In genomic region chr3:146326875-146327543, GRCh38 we compare ENCODE assay signal across 8 cellular contexts.
DNase-seq lines count a peak whose midpoint lies in the region; ATAC-seq, FAIRE-seq and TF ChIP-seq lines count a peak whose summit lies in the region.

No MANE protein-coding gene starts in this region.

- H3K9ac ChIP-seq in K562 (ENCODE audit: insufficient read depth in 1 of 2, low read depth in 2 of 2, low read length in 2 of 2): no peak overlapping the region

- H3K9me3 ChIP-seq in K562 (replicated peaks; ENCODE audit: control insufficient read depth, insufficient read depth, low read depth, low read length): no peaks in the 10 kb centered on the region
- no peaks in the 10 kb centered on the region for H3K9me3 ChIP-seq in CD8-positive, alpha-beta memory T cell (ENCODE audit: low read length)

- TF ChIP-seq RAD21 in K562 (CRISPR knock-in tag; conservative IDR thresholded peaks at IDR 0.05 in 1 of 2, IDR thresholded peaks at IDR 0.05 in 1 of 2): peak; percentile 59 to 69

- peak; percentile 8 for DNase-seq in DMS114 treated with DMSO at 0.1 percent for 48 hours (lab: John Stamatoyannopoulos, UW; ENCODE audit: unreplicated experiment)
- DNase-seq in NAMALWA (ENCODE audit: low spot score): peak; percentile 33
- DNase-seq in K562 (ENCODE audit: extremely low read depth in 1 of 4, low spot score in 3 of 4): peak in 1 of 4 experiments; percentile 8
- DNase-seq in kidney glomerular epithelial cell (lab: John Stamatoyannopoulos, UW): peak; percentile 17
- no peak for DNase-seq in activated naive CD4-positive, alpha-beta T cell treated with anti-CD3 and anti-CD28 coated beads, Interleukin-2, amount 10 ng/mL, durations not matched to agents 7 days and 5 days
- no peak for DNase-seq in activated CD4-positive, alpha-beta T cell treated with anti-CD3 and anti-CD28 coated beads for 4 hours
- DNase-seq in SHP77 treated with DMSO at 0.1 percent for 48 hours (lab: John Stamatoyannopoulos, UW): no peak
- DNase-seq in CD8-positive, alpha-beta memory T cell: no peak

- TF ChIP-seq CTCF in K562 (IDR thresholded peaks at IDR 0.05 in 2 of 3, conservative IDR thresholded peaks at IDR 0.05 in 1 of 3; ENCODE audit: insufficient read depth in 2 of 3, low read depth in 1 of 3, low read length in 3 of 3): peak; percentile 19 to 47 (median 24); a peak in 3 of 6 replicates

- 0% methylated on average over 4 of the region's 4 CpGs for WGBS in K562 (ENCODE audit: insufficient coverage, low coverage, missing lambda C conversion rate)

- H2AFZ ChIP-seq in K562 (ENCODE audit: low read depth, low read length): no peak overlapping the region

- no peak for TF ChIP-seq EP300 in K562 (IDR thresholded peaks at IDR 0.05; ENCODE audit: low read length)

- POLR2A ChIA-PET in K562 (lab: Yijun Ruan, JAX): interaction anchor here (0.8 kb wide), 1 partner anchor 137 kb away, joined by 5 read pairs; no protein-coding TSS in a partner anchor
- POLR2A ChIA-PET in CD8-positive, alpha-beta memory T cell (lab: Charles Lee): no interaction called here

- peaks cover 3% of the 10 kb centered on the region for H3K27me3 Mint-ChIP-seq in activated naive CD4-positive, alpha-beta T cell treated with anti-CD3 and anti-CD28 coated beads, Interleukin-2, amount 10 ng/mL, durations not matched to agents 7 days and 5 days
- peaks cover 0 to 4% of the 10 kb centered on the region in 2 donors for H3K27me3 Mint-ChIP-seq in CD8-positive, alpha-beta memory T cell

- H3K36me3 Mint-ChIP-seq in activated naive CD4-positive, alpha-beta T cell treated with anti-CD3 and anti-CD28 coated beads, Interleukin-2, amount 10 ng/mL, durations not matched to agents 7 days and 5 days: no peaks in the 10 kb centered on the region
- no peaks in the 10 kb centered on the region for H3K36me3 Mint-ChIP-seq in CD8-positive, alpha-beta memory T cell

- no peaks in the 10 kb centered on the region for H4K20me1 ChIP-seq in K562 (replicated peaks; ENCODE audit: control insufficient read depth, insufficient read depth, low read length)

- H3K79me2 ChIP-seq in K562 (ENCODE audit: control insufficient read depth, insufficient read depth, low read length): no peaks in the 10 kb centered on the region

- CTCF ChIA-PET in K562 (lab: Yijun Ruan, JAX; ENCODE audit: low intra/inter-chr PET ratio): interaction anchor here (0.6 to 2.6 kb wide), 5 partner anchors 105 to 1312 kb away, joined by 3 to 12 read pairs (median 3); no protein-coding TSS in a partner anchor
- CTCF ChIA-PET in activated naive CD4-positive, alpha-beta T cell treated with anti-CD3 and anti-CD28 coated beads, Interleukin-2, amount 10 ng/mL, durations not matched to agents 7 days and 5 days (lab: Charles Lee): interaction anchor here (0.8 to 1.9 kb wide), 7 partner anchors 103 to 262 kb away, joined by 3 to 8 read pairs (median 3); no protein-coding TSS in a partner anchor
- CTCF ChIA-PET in CD8-positive, alpha-beta memory T cell (lab: Charles Lee): no interaction called here

- no peak overlapping the region for H3K27ac ChIP-seq in K562 (ENCODE audit: extremely low read depth, low read depth, low read length)
- no peak overlapping the region for H3K27ac ChIP-seq in CD8-positive, alpha-beta memory T cell (ENCODE audit: low read depth, low read length)

- no peaks in the 10 kb centered on the region for H3K4me1 ChIP-seq in K562 (replicated peaks in 1 of 2; ENCODE audit: control insufficient read depth in 2 of 2, insufficient read depth in 2 of 2, low read length in 2 of 2)
- H3K4me1 ChIP-seq in CD8-positive, alpha-beta memory T cell (ENCODE audit: insufficient read depth, low read length): no peaks in the 10 kb centered on the region

- no peak overlapping the region for H3K4me2 ChIP-seq in K562 (ENCODE audit: insufficient read depth, low read length)

- no peak overlapping the region for H3K4me3 Mint-ChIP-seq in activated naive CD4-positive, alpha-beta T cell treated with anti-CD3 and anti-CD28 coated beads, Interleukin-2, amount 10 ng/mL, durations not matched to agents 7 days and 5 days
- no peak overlapping the region for H3K4me3 Mint-ChIP-seq in CD8-positive, alpha-beta memory T cell

- in situ Hi-C loops in K562 (cut with MboI): loop anchor here (25.0 kb wide), 1 partner anchor 260 kb away; no protein-coding TSS in a partner anchor

- peak; percentile 70; the same call in 2 of the 3 replicates for ATAC-seq in K562

- no peaks in the 10 kb centered on the region for H3K4me1 Mint-ChIP-seq in activated naive CD4-positive, alpha-beta T cell treated with anti-CD3 and anti-CD28 coated beads, Interleukin-2, amount 10 ng/mL, durations not matched to agents 7 days and 5 days
- H3K4me1 Mint-ChIP-seq in CD8-positive, alpha-beta memory T cell: no peaks in the 10 kb centered on the region

- intact Hi-C loops in K562 (cut with micrococcal nuclease): loop anchor here (1.0 kb wide), 3 partner anchors 108 to 262 kb away; no protein-coding TSS in a partner anchor

- H3K9me1 ChIP-seq in K562 (ENCODE audit: control insufficient read depth, insufficient read depth, low read length): no peaks in the 10 kb centered on the region

- TF ChIP-seq POLR2A in K562 (conservative IDR thresholded peaks at IDR 0.05): no peak

- BruUV-seq in K562 (replicated peaks; lab: Mats Ljungman, UMichigan): no TSS peak

- H3K9me3 Mint-ChIP-seq in activated naive CD4-positive, alpha-beta T cell treated with anti-CD3 and anti-CD28 coated beads, Interleukin-2, amount 10 ng/mL, durations not matched to agents 7 days and 5 days: no peaks in the 10 kb centered on the region
- H3K9me3 Mint-ChIP-seq in CD8-positive, alpha-beta memory T cell: peaks cover 0 to 1% (median 0%) of the 10 kb centered on the region in 5 donors

- no peaks in the 10 kb centered on the region for H3K36me3 ChIP-seq in K562 (ENCODE audit: control insufficient read depth, insufficient read depth, low read length)
- H3K36me3 ChIP-seq in CD8-positive, alpha-beta memory T cell (ENCODE audit: insufficient read depth, low read length): no peaks in the 10 kb centered on the region

- FAIRE-seq in K562 (lab: Jason Lieb, UNC): no peak

- no peaks in the 10 kb centered on the region for H3K27me3 ChIP-seq in K562 (ENCODE audit: control insufficient read depth in 2 of 2, insufficient read depth in 2 of 2, low read length in 2 of 2)
- H3K27me3 ChIP-seq in CD8-positive, alpha-beta memory T cell (ENCODE audit: insufficient read depth, low read length, poor library complexity, severe bottlenecking): no peaks in the 10 kb centered on the region

- H3K27ac Mint-ChIP-seq in activated naive CD4-positive, alpha-beta T cell treated with anti-CD3 and anti-CD28 coated beads, Interleukin-2, amount 10 ng/mL, durations not matched to agents 7 days and 5 days: no peak overlapping the region
- no peak overlapping the region for H3K27ac Mint-ChIP-seq in CD8-positive, alpha-beta memory T cell

- H3K4me3 ChIP-seq in K562: no peak overlapping the region
- H3K4me3 ChIP-seq in CD8-positive, alpha-beta memory T cell (ENCODE audit: low read length): no peak overlapping the region

TF ChIP-seq in K562, 482 proteins besides CTCF, POLR2A, EP300 and RAD21:
- TF ChIP-seq ZBED1 (IDR thresholded peaks at IDR 0.05): no peak
- TF ChIP-seq, protein P1, sequence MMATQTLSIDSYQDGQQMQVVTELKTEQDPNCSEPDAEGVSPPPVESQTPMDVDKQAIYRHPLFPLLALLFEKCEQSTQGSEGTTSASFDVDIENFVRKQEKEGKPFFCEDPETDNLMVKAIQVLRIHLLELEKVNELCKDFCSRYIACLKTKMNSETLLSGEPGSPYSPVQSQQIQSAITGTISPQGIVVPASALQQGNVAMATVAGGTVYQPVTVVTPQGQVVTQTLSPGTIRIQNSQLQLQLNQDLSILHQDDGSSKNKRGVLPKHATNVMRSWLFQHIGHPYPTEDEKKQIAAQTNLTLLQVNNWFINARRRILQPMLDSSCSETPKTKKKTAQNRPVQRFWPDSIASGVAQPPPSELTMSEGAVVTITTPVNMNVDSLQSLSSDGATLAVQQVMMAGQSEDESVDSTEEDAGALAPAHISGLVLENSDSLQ (IDR thresholded peaks at IDR 0.05): no peak
- TF ChIP-seq SMC3 (conservative IDR thresholded peaks at IDR 0.05; ENCODE audit: insufficient read depth, low read depth, low read length): peak; percentile 29; the same call in 1 of the 2 replicates
- TF ChIP-seq, protein P2, sequence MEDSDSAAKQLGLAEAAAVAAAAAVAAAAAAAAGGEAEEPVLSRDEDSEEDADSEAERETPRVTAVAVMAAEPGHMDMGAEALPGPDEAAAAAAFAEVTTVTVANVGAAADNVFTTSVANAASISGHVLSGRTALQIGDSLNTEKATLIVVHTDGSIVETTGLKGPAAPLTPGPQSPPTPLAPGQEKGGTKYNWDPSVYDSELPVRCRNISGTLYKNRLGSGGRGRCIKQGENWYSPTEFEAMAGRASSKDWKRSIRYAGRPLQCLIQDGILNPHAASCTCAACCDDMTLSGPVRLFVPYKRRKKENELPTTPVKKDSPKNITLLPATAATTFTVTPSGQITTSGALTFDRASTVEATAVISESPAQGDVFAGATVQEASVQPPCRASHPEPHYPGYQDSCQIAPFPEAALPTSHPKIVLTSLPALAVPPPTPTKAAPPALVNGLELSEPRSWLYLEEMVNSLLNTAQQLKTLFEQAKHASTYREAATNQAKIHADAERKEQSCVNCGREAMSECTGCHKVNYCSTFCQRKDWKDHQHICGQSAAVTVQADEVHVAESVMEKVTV (CRISPR knock-in tag; IDR thresholded peaks at IDR 0.05): peak; percentile 34; the same call in 1 of the 2 replicates

Comparison
In these comparisons a context has a peak if more than half of its experiments do, and no peak if none do; other contexts are left out.
1. DNase-seq: peak in DMS114 treated with DMSO at 0.1 percent for 48 hours (single experiment), NAMALWA (single experiment) and kidney glomerular epithelial cell (single experiment); none in activated naive CD4-positive, alpha-beta T cell treated with anti-CD3 and anti-CD28 coated beads, Interleukin-2, amount 10 ng/mL, durations not matched to agents 7 days and 5 days (single experiment), activated CD4-positive, alpha-beta T cell treated with anti-CD3 and anti-CD28 coated beads for 4 hours (0 of 2), SHP77 treated with DMSO at 0.1 percent for 48 hours (single experiment) and CD8-positive, alpha-beta memory T cell (0 of 5).